14 cellular contexts compared by ENCODE assay signal in the genomic region with DNA sequence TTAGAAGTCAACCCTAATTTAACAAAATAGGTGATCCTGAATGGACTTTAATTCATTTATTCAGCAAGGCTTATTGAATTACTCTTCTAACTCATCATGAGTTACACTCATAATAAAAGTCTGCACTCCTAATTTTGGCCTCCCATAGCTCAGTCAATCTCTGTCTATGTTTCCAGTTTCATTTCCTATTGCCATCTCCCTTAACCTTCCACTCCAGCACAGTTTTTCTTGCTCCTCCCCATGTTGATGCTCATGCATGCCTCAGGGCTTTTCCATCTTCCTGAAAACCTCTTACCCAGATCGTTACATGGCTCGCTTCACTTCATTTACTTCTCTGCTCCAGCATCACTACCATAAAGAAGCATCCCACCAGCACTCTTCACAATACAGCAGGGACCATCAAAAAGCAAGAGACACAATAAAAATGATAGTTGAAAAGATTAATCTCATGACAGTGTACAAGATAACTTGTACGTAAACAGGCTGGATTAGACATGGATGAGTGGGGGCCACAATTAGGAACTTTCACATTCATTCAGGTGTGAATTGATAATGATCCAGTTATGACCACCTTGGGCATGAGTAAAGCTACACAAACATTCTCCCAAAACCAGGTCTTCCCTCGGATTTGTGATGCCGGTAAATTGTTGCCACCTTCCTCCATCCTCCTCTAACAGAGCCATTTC.
DNase-seq lines count a peak whose midpoint lies in the region; ATAC-seq and TF ChIP-seq lines count a peak whose summit lies in the region.
"Had no signal": no experiment of that assay in that cellular context is flagged by ENCODE, and none has a peak within 500 bp of the region (broad histone marks: within the 10 kb centered on the region; RNA-seq: fewer than 3 reads in every experiment).

No MANE protein-coding gene starts in this region.

- no peak overlapping the region for H3K4me3 ChIP-seq in brain microvascular endothelial cell (ENCODE audit: low read depth, low read length)
- H3K4me3 ChIP-seq: esophagus muscularis mucosa, ovary, upper lobe of left lung had no signal

- DNase-seq in T-helper 1 cell (no peak), RPMI7951 (ENCODE audit: low read depth) (peak; percentile 48), mucosa of gallbladder (ENCODE audit: low spot score) (no peak), brain microvascular endothelial cell (no peak), medulla oblongata (ENCODE audit: extremely low spot score) (no peak)
- no peak for DNase-seq in natural killer cell treated with Interleukin-12 subunit alpha and Interleukin-12 subunit beta and Interleukin-15 and Interleukin-18, amount 100 ng/mL, for 72 hours (ENCODE audit: low spot score)
- DNase-seq: NCI-H226, ovary, RPMI8226, upper lobe of left lung had no signal

- H3K27ac ChIP-seq in brain microvascular endothelial cell = no peak overlapping the region
- H3K27ac ChIP-seq: esophagus muscularis mucosa, ovary had no signal

- no peaks in the 10 kb centered on the region for H3K36me3 ChIP-seq in brain microvascular endothelial cell (replicated peaks)
- H3K36me3 ChIP-seq: ovary had no signal

- no peaks in the 10 kb centered on the region for H3K27me3 Mint-ChIP-seq in T-helper 1 cell treated with Interleukin-12 subunit alpha and Interleukin-12 subunit beta and Interleukin-4 antibody, amounts not matched to agents 30 μg/mL and 1 μg/mL, for 36 hours (ENCODE audit: low read depth)
- no peaks in the 10 kb centered on the region for H3K27me3 Mint-ChIP-seq in natural killer cell treated with Interleukin-12 subunit alpha and Interleukin-12 subunit beta and Interleukin-15 and Interleukin-18, amount 100 ng/mL, for 72 hours
- H3K27me3 Mint-ChIP-seq: memory B cell had no signal

- H3K36me3 Mint-ChIP-seq in T-helper 1 cell treated with Interleukin-12 subunit alpha and Interleukin-12 subunit beta and Interleukin-4 antibody, amounts not matched to agents 30 μg/mL and 1 μg/mL, for 36 hours (ENCODE audit: low read depth) = peaks cover 14% of the 10 kb centered on the region
- H3K36me3 Mint-ChIP-seq in natural killer cell treated with Interleukin-12 subunit alpha and Interleukin-12 subunit beta and Interleukin-15 and Interleukin-18, amount 100 ng/mL, for 72 hours = peaks cover 8% of the 10 kb centered on the region

- H3K4me1 Mint-ChIP-seq in T-helper 1 cell treated with Interleukin-12 subunit alpha and Interleukin-12 subunit beta and Interleukin-4 antibody, amounts not matched to agents 30 μg/mL and 1 μg/mL, for 36 hours (ENCODE audit: low read depth) = peaks cover 24% of the 10 kb centered on the region
- peaks cover 18 to 21% of the 10 kb centered on the region in 2 donors for H3K4me1 Mint-ChIP-seq in natural killer cell treated with Interleukin-12 subunit alpha and Interleukin-12 subunit beta and Interleukin-15 and Interleukin-18, amount 100 ng/mL, for 72 hours (ENCODE audit: low read depth in 2 of 2)

- in situ Hi-C loops in brain microvascular endothelial cell (cut with HindIII; ENCODE audit: low pct_ligation_motif_present, low sequenced_read_pairs) = no loop called here

- ATAC-seq in GM21447 (IDR thresholded peaks at IDR 0.05; ENCODE audit: unreplicated experiment) = peak; percentile 19
- peak; percentile 17 to 32 for ATAC-seq in natural killer cell treated with Interleukin-12 subunit alpha and Interleukin-12 subunit beta and Interleukin-15 and Interleukin-18, amount 100 ng/mL, for 72 hours

- H3K27me3 ChIP-seq in brain microvascular endothelial cell (replicated peaks) = no peaks in the 10 kb centered on the region
- H3K27me3 ChIP-seq: esophagus muscularis mucosa, ovary, upper lobe of left lung had no signal

- H3K4me3 Mint-ChIP-seq in T-helper 1 cell treated with Interleukin-12 subunit alpha and Interleukin-12 subunit beta and Interleukin-4 antibody, amounts not matched to agents 30 μg/mL and 1 μg/mL, for 36 hours = peak overlapping the region; percentile 35
- H3K4me3 Mint-ChIP-seq in natural killer cell treated with Interleukin-12 subunit alpha and Interleukin-12 subunit beta and Interleukin-15 and Interleukin-18, amount 100 ng/mL, for 72 hours = peak overlapping the region; percentile 34
- H3K4me3 Mint-ChIP-seq: memory B cell had no signal

- peak overlapping the region; percentile 37 for H3K27ac Mint-ChIP-seq in T-helper 1 cell treated with Interleukin-12 subunit alpha and Interleukin-12 subunit beta and Interleukin-4 antibody, amounts not matched to agents 30 μg/mL and 1 μg/mL, for 36 hours
- H3K27ac Mint-ChIP-seq in natural killer cell treated with Interleukin-12 subunit alpha and Interleukin-12 subunit beta and Interleukin-15 and Interleukin-18, amount 100 ng/mL, for 72 hours = peak overlapping the region in 1 of 2 donors; percentile 34
- H3K27ac Mint-ChIP-seq: memory B cell had no signal

- TF ChIP-seq CTCF in brain microvascular endothelial cell (IDR thresholded peaks at IDR 0.05; ENCODE audit: low read depth, low read length, missing control alignments) = no peak

- H3K9me3 Mint-ChIP-seq in T-helper 1 cell treated with Interleukin-12 subunit alpha and Interleukin-12 subunit beta and Interleukin-4 antibody, amounts not matched to agents 30 μg/mL and 1 μg/mL, for 36 hours = no peaks in the 10 kb centered on the region
- H3K9me3 Mint-ChIP-seq in natural killer cell treated with Interleukin-12 subunit alpha and Interleukin-12 subunit beta and Interleukin-15 and Interleukin-18, amount 100 ng/mL, for 72 hours = no peaks in the 10 kb centered on the region
- H3K9me3 Mint-ChIP-seq: memory B cell had no signal
